ENCODE assay signal across 2 cellular contexts in genomic region chr22:19045094-19045493, GRCh38.
TF ChIP-seq lines count a peak whose summit lies in the region.

No MANE protein-coding gene starts in this region.

TF ChIP-seq in IMR-90, 13 proteins besides CTCF, POLR2A, EP300 and RAD21 (continued from another document):
- TF ChIP-seq MAZ (IDR thresholded peaks at IDR 0.05; ENCODE audit: borderline replicate concordance, low read depth, low read length): no peak
- no peak for TF ChIP-seq MXI1 (IDR thresholded peaks at IDR 0.05; ENCODE audit: borderline replicate concordance, low read depth, low read length)
- no peak for TF ChIP-seq RCOR1 (IDR thresholded peaks at IDR 0.05; ENCODE audit: insufficient replicate concordance, low read length)
- TF ChIP-seq, protein P1, sequence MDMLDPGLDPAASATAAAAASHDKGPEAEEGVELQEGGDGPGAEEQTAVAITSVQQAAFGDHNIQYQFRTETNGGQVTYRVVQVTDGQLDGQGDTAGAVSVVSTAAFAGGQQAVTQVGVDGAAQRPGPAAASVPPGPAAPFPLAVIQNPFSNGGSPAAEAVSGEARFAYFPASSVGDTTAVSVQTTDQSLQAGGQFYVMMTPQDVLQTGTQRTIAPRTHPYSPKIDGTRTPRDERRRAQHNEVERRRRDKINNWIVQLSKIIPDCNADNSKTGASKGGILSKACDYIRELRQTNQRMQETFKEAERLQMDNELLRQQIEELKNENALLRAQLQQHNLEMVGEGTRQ (IDR thresholded peaks at IDR 0.05; ENCODE audit: low read depth, low read length): no peak
- TF ChIP-seq MAFK (IDR thresholded peaks at IDR 0.05; ENCODE audit: low read depth, low read length): no peak

TF ChIP-seq in endothelial cell of umbilical vein, 7 proteins besides CTCF, POLR2A, EP300 and RAD21 (continued from another document):
- TF ChIP-seq MYC (IDR thresholded peaks at IDR 0.05; ENCODE audit: low read depth, low read length) (no peak), POLR2AphosphoS5 (IDR thresholded peaks at IDR 0.05; ENCODE audit: insufficient read depth, low read depth, low read length) (no peak), MAX (IDR thresholded peaks at IDR 0.05; ENCODE audit: insufficient read depth, insufficient read length) (no peak), GATA2 (IDR thresholded peaks at IDR 0.05; ENCODE audit: insufficient read depth, insufficient read length, low read depth, low read length) (no peak), JUN (IDR thresholded peaks at IDR 0.05; ENCODE audit: borderline replicate concordance, insufficient read depth, insufficient read length, low read depth) (no peak)
